ENCODE assay signal across 10 cellular contexts in genomic region chr9:127767909-127768331, GRCh38. TPM values are rescaled to one million over a fixed set of nuclear protein-coding genes. Genes with fewer than 3 reads are reported as not detected.
DNase-seq lines count a peak whose midpoint lies in the region; ATAC-seq and TF ChIP-seq lines count a peak whose summit lies in the region.
"Had no signal": no experiment of that assay in that cellular context is flagged by ENCODE, and none has a peak within 500 bp of the region (broad histone marks: within the 10 kb centered on the region; RNA-seq: fewer than 3 reads in every experiment).

No MANE protein-coding gene starts in this region.

- H3K9me3 ChIP-seq in heart right ventricle, result no peaks in the 10 kb centered on the region
- H3K9me3 ChIP-seq in duodenal mucosa (ENCODE audit: control insufficient read depth in 1 of 2, low read length in 2 of 2), result no peaks in the 10 kb centered on the region
- H3K9me3 ChIP-seq in naive thymus-derived CD4-positive, alpha-beta T cell (ENCODE audit: control insufficient read depth in 2 of 3, low read length in 3 of 3), result no peaks in the 10 kb centered on the region

- peaks cover 0 to 1% (median 0%) of the 10 kb centered on the region in 11 donors for H3K9me3 Mint-ChIP-seq in naive thymus-derived CD4-positive, alpha-beta T cell

- intact Hi-C loops in heart right ventricle (cut with DNase I), result no loop called here
- intact Hi-C loops in Right ventricle myocardium superior (cut with DNase I), result no loop called here
- intact Hi-C loops in naive thymus-derived CD4-positive, alpha-beta T cell (cut with micrococcal nuclease), result no loop called here

- H3K4me1 ChIP-seq in heart right ventricle (peaks cover 9 to 85% (median 65%) of the 10 kb centered on the region in 9 donors), duodenal mucosa (ENCODE audit: control insufficient read depth in 1 of 2, insufficient read depth in 2 of 2, low read length in 2 of 2) (peaks cover 12 to 38% of the 10 kb centered on the region in 2 donors), urinary bladder (ENCODE audit: insufficient read depth) (no peaks in the 10 kb centered on the region)
- peaks cover 43 to 54% of the 10 kb centered on the region in 2 donors for H3K4me1 ChIP-seq in naive thymus-derived CD4-positive, alpha-beta T cell (ENCODE audit: control insufficient read depth in 2 of 2, insufficient read depth in 2 of 2, low read length in 2 of 2)

- POLR2A ChIA-PET in naive thymus-derived CD4-positive, alpha-beta T cell (lab: Charles Lee), result interaction anchor here (0.7 to 11.2 kb wide), 6 partner anchors 11 to 148 kb away, joined by 3 to 99 read pairs (median 4); partner anchors contain the start of genes CDK9 and SH2D3C

- H3K27ac ChIP-seq in heart right ventricle, result peak overlapping the region; percentile 71 to 97 (median 88)
- H3K27ac ChIP-seq in duodenal mucosa (ENCODE audit: low read depth, low read length), result peak overlapping the region; percentile 7
- peak overlapping the region; percentile 90 for H3K27ac ChIP-seq in naive thymus-derived CD4-positive, alpha-beta T cell (ENCODE audit: low read depth, low read length)
- peak overlapping the region; percentile 27 for H3K27ac ChIP-seq in urinary bladder (ENCODE audit: low read depth)

- no peak overlapping the region for H3K9ac ChIP-seq in duodenal mucosa (ENCODE audit: low read depth in 1 of 2, low read length in 2 of 2)

- ATAC-seq in heart right ventricle, result no peak
- no peak for ATAC-seq in Right ventricle myocardium superior (ENCODE audit: poor library complexity)
- ATAC-seq in naive thymus-derived CD4-positive, alpha-beta T cell, result no peak
- no peak for ATAC-seq in HG03280 (IDR thresholded peaks at IDR 0.05; ENCODE audit: unreplicated experiment)

- H3K4me1 Mint-ChIP-seq in naive thymus-derived CD4-positive, alpha-beta T cell, result peaks cover 61 to 91% (median 85%) of the 10 kb centered on the region in 7 donors

- peaks cover 0 to 42% (median 10%) of the 10 kb centered on the region in 5 donors for H3K36me3 Mint-ChIP-seq in naive thymus-derived CD4-positive, alpha-beta T cell

- 32 to 33% methylated on average over 13 of the region's 13 CpGs for WGBS in heart right ventricle, 2 donors
- WGBS in urinary bladder, result 34% methylated on average over 13 of the region's 13 CpGs

- DNase-seq in heart right ventricle (peak; percentile 53 to 58), Right ventricle myocardium superior (no peak), NCI-H2227 (lab: John Stamatoyannopoulos, UW; ENCODE audit: unreplicated experiment) (no peak), T1000 (lab: John Stamatoyannopoulos, UW) (no peak)
- DNase-seq in naive thymus-derived CD4-positive, alpha-beta T cell, result no peak
- DNase-seq: NCI-H226 had no signal

- H3K27me3 Mint-ChIP-seq in naive thymus-derived CD4-positive, alpha-beta T cell, result no peaks in the 10 kb centered on the region

- peaks cover 0 to 29% (median 0%) of the 10 kb centered on the region in 9 donors for H3K36me3 ChIP-seq in heart right ventricle
- no peaks in the 10 kb centered on the region for H3K36me3 ChIP-seq in duodenal mucosa (ENCODE audit: control insufficient read depth in 1 of 2, insufficient read depth in 2 of 2, low read length in 2 of 2)
- H3K36me3 ChIP-seq in naive thymus-derived CD4-positive, alpha-beta T cell (ENCODE audit: control insufficient read depth in 2 of 3, insufficient read depth in 3 of 3, low read length in 3 of 3), result peaks cover 5 to 43% (median 20%) of the 10 kb centered on the region in 3 experiments
- no peaks in the 10 kb centered on the region for H3K36me3 ChIP-seq in urinary bladder (ENCODE audit: insufficient read depth)

- H3K4me3 ChIP-seq in heart right ventricle (peak overlapping the region in 9 of 10 donors; percentile 15 to 75 (median 65)), duodenal mucosa (ENCODE audit: low read depth in 1 of 2, low read length in 2 of 2) (no peak overlapping the region), urinary bladder (ENCODE audit: low read depth, low read length) (no peak overlapping the region)
- H3K4me3 ChIP-seq in naive thymus-derived CD4-positive, alpha-beta T cell (ENCODE audit: low read length), result peak overlapping the region; percentile 11

- CTCF ChIA-PET in naive thymus-derived CD4-positive, alpha-beta T cell (lab: Charles Lee), result interaction anchor here (0.8 to 1.9 kb wide), 6 partner anchors 17 to 153 kb away, joined by 3 to 8 read pairs (median 4); partner anchors contain the start of genes CDK9, ST6GALNAC4 and TOR2A

- H3K4me3 Mint-ChIP-seq in naive thymus-derived CD4-positive, alpha-beta T cell, result peak overlapping the region in 7 of 10 donors; percentile 58 to 88 (median 73)

- H3K27me3 ChIP-seq in heart right ventricle, result no peaks in the 10 kb centered on the region
- H3K27me3 ChIP-seq in duodenal mucosa (ENCODE audit: control insufficient read depth in 1 of 2, insufficient read depth in 2 of 2, low read length in 2 of 2), result no peaks in the 10 kb centered on the region
- no peaks in the 10 kb centered on the region for H3K27me3 ChIP-seq in naive thymus-derived CD4-positive, alpha-beta T cell (ENCODE audit: control insufficient read depth in 2 of 2, insufficient read depth in 2 of 2, low read length in 2 of 2)

- H3K27ac Mint-ChIP-seq in naive thymus-derived CD4-positive, alpha-beta T cell, result peak overlapping the region in 8 of 9 donors; percentile 78 to 95 (median 89)

- no peak for TF ChIP-seq CTCF in heart right ventricle (IDR thresholded peaks at IDR 0.05)

RNA-seq across cellular contexts. Expression of gene SH2D3C, which starts 10.5 kb away (rescaled TPM):
- total RNA-seq in heart right ventricle (10 to 100 TPM; 10.9 to 26.0 (median 17.7) TPM), Right ventricle myocardium superior (18.2 TPM), urinary bladder (11.6 TPM)
- polyA plus RNA-seq in heart right ventricle (10 to 100 TPM; 30.1 to 36.7 TPM), urinary bladder (16.6 TPM)
- 10 to 100 TPM; 26.1 to 68.3 (median 51.9) TPM for total RNA-seq in naive thymus-derived CD4-positive, alpha-beta T cell
- 10 to 100 TPM; 20.9 to 72.9 TPM for polyA plus RNA-seq in naive thymus-derived CD4-positive, alpha-beta T cell

RNA-seq across cellular contexts. Expression of gene CDK9, which starts 17.9 kb away (rescaled TPM):
- total RNA-seq in heart right ventricle, result 10 to 100 TPM; 30.9 to 59.0 (median 44.1) TPM
- 10 to 100 TPM; 32.5 to 47.7 TPM for polyA plus RNA-seq in heart right ventricle
- total RNA-seq in Right ventricle myocardium superior, result 44.4 TPM
- 100 to 1,000 TPM; 110 to 135 (median 134) TPM for total RNA-seq in naive thymus-derived CD4-positive, alpha-beta T cell
- polyA plus RNA-seq in naive thymus-derived CD4-positive, alpha-beta T cell, result 10 to 100 TPM; 37.5 to 65.9 TPM
- total RNA-seq in urinary bladder, result 30.1 TPM
- 66.2 TPM for polyA plus RNA-seq in urinary bladder

RNA-seq across cellular contexts. Expression of gene TOR2A, which starts 32.8 kb away (rescaled TPM):
- total RNA-seq in heart right ventricle (1 to 10 TPM; 1.5 to 6.3 (median 2.2) TPM), Right ventricle myocardium superior (3.3 TPM), urinary bladder (3.8 TPM)
- polyA plus RNA-seq in heart right ventricle (1 to 10 TPM; 6.9 to 7.6 TPM), urinary bladder (16.5 TPM)
- total RNA-seq in naive thymus-derived CD4-positive, alpha-beta T cell, result 10 to 100 TPM in 4 of 5 experiments, 1 to 10 TPM in 1; 9.5 to 22.3 (median 10.8) TPM
- polyA plus RNA-seq in naive thymus-derived CD4-positive, alpha-beta T cell, result 10 to 100 TPM; 16.6 to 20.2 TPM

RNA-seq across cellular contexts. Expression of gene FPGS, which starts 34.8 kb away (rescaled TPM):
- total RNA-seq in heart right ventricle (10 to 100 TPM; 40.2 to 58.5 (median 46.5) TPM), Right ventricle myocardium superior (31.5 TPM), urinary bladder (18.6 TPM)
- polyA plus RNA-seq in heart right ventricle (10 to 100 TPM; 40.7 to 45.5 TPM), urinary bladder (57.7 TPM)
- total RNA-seq in naive thymus-derived CD4-positive, alpha-beta T cell, result 100 to 1,000 TPM in 2 of 5 experiments, 10 to 100 TPM in 3; 90.4 to 123 (median 95.4) TPM
- 10 to 100 TPM; 37.3 to 51.4 TPM for polyA plus RNA-seq in naive thymus-derived CD4-positive, alpha-beta T cell

RNA-seq across cellular contexts. Expression of gene TTC16, which starts 52.0 kb away (rescaled TPM):
- total RNA-seq in heart right ventricle, result under 1 TPM in 9 of 10 donors, not detected in 1; 0.04 to 0.61 (median 0.32) TPM
- 1 to 10 TPM in 1 of 2 donors, under 1 TPM in 1; 0.04 to 1.4 TPM for polyA plus RNA-seq in heart right ventricle
- 0.48 TPM for total RNA-seq in Right ventricle myocardium superior
- 1 to 10 TPM in 4 of 5 experiments, under 1 TPM in 1; 0.29 to 9.9 (median 4.6) TPM for total RNA-seq in naive thymus-derived CD4-positive, alpha-beta T cell
- polyA plus RNA-seq in naive thymus-derived CD4-positive, alpha-beta T cell, result 1 to 10 TPM in 1 of 2 donors, under 1 TPM in 1; 0.73 to 1.7 TPM
- not detected for total RNA-seq in urinary bladder
- polyA plus RNA-seq in urinary bladder, result not detected
- total RNA-seq: mesenteric fat pad had no signal

Comparison
In these comparisons a context has a peak if more than half of its experiments do, and no peak if none do; other contexts are left out.
1. DNase-seq: peak in heart right ventricle (2 of 2); none in Right ventricle myocardium superior (single experiment), naive thymus-derived CD4-positive, alpha-beta T cell (0 of 9), NCI-H2227 (single experiment) and T1000 (single experiment).
2. H3K27ac ChIP-seq: peak in every context shown above with its lines; median percentile 90 in naive thymus-derived CD4-positive, alpha-beta T cell; 88 in heart right ventricle; 27 in urinary bladder; 7 in duodenal mucosa.
3. H3K4me3 ChIP-seq: peak in heart right ventricle (9 of 10) and naive thymus-derived CD4-positive, alpha-beta T cell (single experiment); none in duodenal mucosa (0 of 2) and urinary bladder (single experiment).